8 cellular contexts compared by ENCODE assay signal in the genomic region with DNA sequence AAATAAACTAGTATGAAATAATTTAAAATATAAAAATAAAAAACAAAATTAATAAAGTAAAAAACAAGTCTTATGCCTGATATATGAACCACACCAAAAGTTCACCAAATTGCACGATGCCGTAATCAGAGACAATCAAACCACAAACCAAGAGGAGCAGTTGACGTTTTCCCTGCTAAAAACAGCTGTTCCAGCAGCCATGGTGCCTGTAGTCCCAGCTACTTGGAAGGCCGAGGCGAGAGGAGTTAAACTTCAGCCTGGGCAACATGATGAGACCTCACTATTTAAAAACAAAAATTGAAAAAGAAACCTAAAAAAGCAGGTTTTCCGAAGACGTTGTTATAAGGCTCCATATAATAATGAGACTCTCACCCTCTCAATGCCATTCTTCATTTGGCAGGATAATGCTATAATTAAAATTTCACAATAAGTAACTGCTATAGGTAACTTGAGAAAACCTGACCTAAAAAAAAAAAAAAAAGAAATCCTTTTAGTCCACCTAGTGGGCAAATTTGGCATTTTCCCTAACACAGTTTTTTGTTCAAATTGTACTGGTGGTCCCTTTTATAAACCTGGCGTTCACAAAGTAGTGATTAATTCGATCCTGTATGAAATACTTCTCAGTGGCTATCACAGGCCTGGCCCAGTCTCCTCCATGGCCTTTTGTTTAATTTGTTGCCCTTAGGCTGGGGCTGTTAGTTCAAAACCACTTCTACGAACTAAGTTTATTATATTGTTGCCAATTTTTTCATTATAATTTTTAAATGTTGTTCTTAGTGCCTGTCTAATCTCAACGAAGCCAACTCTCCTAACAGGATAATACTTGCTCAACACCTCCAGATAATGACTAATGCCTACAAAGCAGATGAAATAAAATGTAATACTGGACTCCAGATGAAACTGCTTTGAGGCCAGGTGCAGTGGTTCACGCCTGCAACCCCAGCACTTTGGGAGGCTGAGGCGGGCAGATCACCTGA.
DNase-seq lines count a peak whose midpoint lies in the region; ATAC-seq and TF ChIP-seq lines count a peak whose summit lies in the region.

No MANE protein-coding gene starts in this region.

- H3K9me3 Mint-ChIP-seq in osteocyte (ENCODE audit: unreplicated experiment), result no peaks in the 10 kb centered on the region
- H3K9me3 Mint-ChIP-seq in stimulated activated naive CD8-positive, alpha-beta T cell treated with anti-CD3 and anti-CD28 coated beads, Interleukin-15, amount 100 ng/mL, for 72 hours, result no peaks in the 10 kb centered on the region

- H3K36me3 Mint-ChIP-seq in osteocyte (ENCODE audit: unreplicated experiment), result no peaks in the 10 kb centered on the region

- in situ Hi-C loops in ACHN (cut with HindIII; ENCODE audit: low pct_ligation_motif_present, low pct_unique_long_range_greater_than_20kb, low sequenced_read_pairs) (no loop called here), GM13977 (cut with MboI; ENCODE audit: low pct_unique_long_range_greater_than_20kb, low sequenced_read_pairs, unreplicated experiment) (no loop called here)

- peaks cover 42% of the 10 kb centered on the region for H3K27me3 Mint-ChIP-seq in osteocyte (ENCODE audit: unreplicated experiment)
- peaks cover 51% of the 10 kb centered on the region for H3K27me3 Mint-ChIP-seq in stimulated activated naive CD8-positive, alpha-beta T cell treated with anti-CD3 and anti-CD28 coated beads, Interleukin-15, amount 100 ng/mL, for 72 hours

- H3K27ac Mint-ChIP-seq in osteocyte (ENCODE audit: unreplicated experiment), result no peak overlapping the region
- no peak overlapping the region for H3K27ac Mint-ChIP-seq in stimulated activated naive CD8-positive, alpha-beta T cell treated with anti-CD3 and anti-CD28 coated beads, Interleukin-15, amount 100 ng/mL, for 72 hours

- peak; percentile 45 for DNase-seq in ACHN
- DNase-seq in GM13977 (ENCODE audit: low spot score), result peak; percentile 69
- peak; percentile 64 for DNase-seq in NCI-H69 (lab: John Stamatoyannopoulos, UW)
- DNase-seq in dorsolateral prefrontal cortex, result no peak
- DNase-seq in osteocyte (ENCODE audit: extremely low spot score, unreplicated experiment), result no peak
- DNase-seq in mucosa of gallbladder (ENCODE audit: low spot score), result no peak
- DNase-seq in stimulated activated naive CD8-positive, alpha-beta T cell treated with anti-CD3 and anti-CD28 coated beads, Interleukin-15, amount 100 ng/mL, for 72 hours, result no peak

- intact Hi-C loops in dorsolateral prefrontal cortex (cut with DNase I), result loop anchor here (2.0 to 5.0 kb wide), 3 partner anchors 78 to 107 kb away; no protein-coding TSS in a partner anchor

- H3K27ac ChIP-seq in dorsolateral prefrontal cortex, result no peak overlapping the region

- H3K27me3 ChIP-seq in dorsolateral prefrontal cortex, result peaks cover 0 to 50% (median 31%) of the 10 kb centered on the region in 45 donors

- no peak for ATAC-seq in GM18519 (IDR thresholded peaks at IDR 0.05; ENCODE audit: low FRiP score, unreplicated experiment)
- no peak for ATAC-seq in stimulated activated naive CD8-positive, alpha-beta T cell treated with anti-CD3 and anti-CD28 coated beads, Interleukin-15, amount 100 ng/mL, for 72 hours

- peak; percentile 51 for TF ChIP-seq CTCF in GM13977 (IDR thresholded peaks at IDR 0.05; ENCODE audit: extremely low read depth, insufficient read depth, missing control alignments)
- peak; percentile 57 to 87 (median 71) for TF ChIP-seq CTCF in dorsolateral prefrontal cortex (IDR thresholded peaks at IDR 0.05 in 54 of 56, conservative IDR thresholded peaks at IDR 0.05 in 2 of 56; ENCODE audit: low read depth in 1 of 56, partially characterized antibody in 56 of 56)
- TF ChIP-seq CTCF in osteocyte (IDR thresholded peaks at IDR 0.05), result peak; percentile 71

- H3K4me1 Mint-ChIP-seq in osteocyte (ENCODE audit: unreplicated experiment), result peaks cover 7% of the 10 kb centered on the region
- peaks cover 5% of the 10 kb centered on the region for H3K4me1 Mint-ChIP-seq in stimulated activated naive CD8-positive, alpha-beta T cell treated with anti-CD3 and anti-CD28 coated beads, Interleukin-15, amount 100 ng/mL, for 72 hours

- no peak overlapping the region for H3K4me3 Mint-ChIP-seq in osteocyte (ENCODE audit: unreplicated experiment)
- H3K4me3 Mint-ChIP-seq in stimulated activated naive CD8-positive, alpha-beta T cell treated with anti-CD3 and anti-CD28 coated beads, Interleukin-15, amount 100 ng/mL, for 72 hours, result no peak overlapping the region

- no peak overlapping the region for H3K4me3 ChIP-seq in dorsolateral prefrontal cortex

Comparison
In these comparisons a context has a peak if more than half of its experiments do, and no peak if none do; other contexts are left out.
1. DNase-seq: peak in ACHN (single experiment), GM13977 (single experiment) and NCI-H69 (single experiment); none in dorsolateral prefrontal cortex (0 of 10), osteocyte (single experiment), mucosa of gallbladder (single experiment) and stimulated activated naive CD8-positive, alpha-beta T cell treated with anti-CD3 and anti-CD28 coated beads, Interleukin-15, amount 100 ng/mL, for 72 hours (0 of 2).
2. Peak in every context shown above with its lines, with median percentiles within 50 percentile points of each other: CTCF ChIP-seq.